ENCODE assay signal across 27 cellular contexts in genomic region chr5:105263522-105263921, GRCh38.
"Had no signal": no experiment of that assay in that cellular context is flagged by ENCODE, and none has a peak within 500 bp of the region (broad histone marks: within the 10 kb centered on the region; RNA-seq: fewer than 3 reads in every experiment).

No MANE protein-coding gene starts in this region.

- DNase-seq: islet precursor cell; left ventricle myocardium inferior; mesendoderm; naive thymus-derived CD4-positive, alpha-beta T cell; nucleus accumbens; pancreas; posterior cingulate gyrus; retina; right cardiac atrium; stimulated activated CD4-positive, alpha-beta T cell treated with anti-CD3 and anti-CD28 coated beads, Interleukin-12 subunit alpha, Interleukin-12 subunit beta, amount 100 ng/mL, for 4 hours; stimulated activated CD4-positive, alpha-beta T cell treated with anti-CD3 and anti-CD28 coated beads, Interleukin-15, amount 100 ng/mL, for 24 hours; stimulated activated CD4-positive, alpha-beta T cell treated with anti-CD3 and anti-CD28 coated beads, Interleukin-2, amount 100 ng/mL, for 24 hours; stimulated activated CD4-positive, alpha-beta T cell treated with anti-CD3 and anti-CD28 coated beads, Interleukin-4, amount 100 ng/mL, for 1 hour; stimulated activated naive B cell treated with anti-CD40 and anti-IgM and Interleukin-4, amounts not matched to agents 10 μg/mL and 1 μg/mL and 100 μg/mL, for 72 hours; stimulated activated naive CD8-positive, alpha-beta T cell treated with anti-CD3 and anti-CD28 coated beads, Interleukin-15, Interleukin-2, amounts not matched to agents 100 U/mL and 50 U/mL, for 24 hours; stomach; tibial artery; trophoblast cell; upper lobe of right lung had no signal

- H3K4me2 ChIP-seq: hepatocyte had no signal

- H3K4me1 ChIP-seq: left ventricle myocardium inferior, pancreas, prostate gland, stomach, tibial artery, upper lobe of right lung had no signal

- H2AFZ ChIP-seq: hepatocyte had no signal

- FAIRE-seq: pancreas, urothelium cell line had no signal

- H3K9me3 ChIP-seq: left ventricle myocardium inferior, pancreas, prostate gland, stomach, thoracic aorta, tibial artery, upper lobe of right lung had no signal

- H3K27ac ChIP-seq: hepatocyte, left ventricle myocardium inferior, pancreas, prostate gland, skin epidermis, stomach, thoracic aorta, tibial artery, upper lobe of right lung had no signal

- H3K4me3 ChIP-seq: hepatocyte, left ventricle myocardium inferior, lung, pancreas, prostate gland, skin epidermis, stomach, thoracic aorta, tibial artery, upper lobe of right lung had no signal

- H3K27me3 ChIP-seq: hepatocyte, pancreas, stomach, tibial artery, upper lobe of right lung had no signal

- H3K36me3 ChIP-seq: left ventricle myocardium inferior, pancreas, prostate gland, stomach, thoracic aorta, tibial artery, upper lobe of right lung had no signal

- ATAC-seq: naive thymus-derived CD4-positive, alpha-beta T cell; natural killer cell treated with Interleukin-12 subunit alpha and Interleukin-12 subunit beta and Interleukin-15 and Interleukin-18, amount 100 ng/mL, for 72 hours; pancreas; right cardiac atrium; sciatic nerve; stimulated activated naive B cell treated with anti-CD40 and anti-IgM and Interleukin-4, amounts not matched to agents 10 μg/mL and 1 μg/mL and 100 μg/mL, for 72 hours; stimulated activated naive CD8-positive, alpha-beta T cell treated with anti-CD3 and anti-CD28 coated beads, Interleukin-15, Interleukin-2, amounts not matched to agents 100 U/mL and 50 U/mL, for 24 hours; upper lobe of right lung had no signal

- H3K79me2 ChIP-seq: hepatocyte had no signal
